Comparison of ENCODE assay signal across 8 cellular contexts in the genomic region with DNA sequence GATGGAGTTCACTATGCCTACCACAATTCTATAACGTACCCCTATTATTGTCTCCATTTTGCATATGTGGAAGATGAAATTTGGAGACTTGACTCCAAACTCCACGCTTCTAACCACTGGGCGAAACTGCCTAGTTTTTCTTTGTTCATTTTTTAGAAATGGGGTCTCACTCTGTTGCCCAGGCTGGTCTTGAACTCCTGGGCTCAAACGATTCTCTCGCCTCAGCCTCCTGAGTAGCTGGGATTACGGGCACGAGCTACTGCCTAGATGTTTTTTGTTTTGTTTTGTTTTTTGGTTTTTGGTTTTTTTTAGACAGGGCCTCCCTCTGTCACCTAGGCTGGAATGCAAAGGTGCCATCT. TPM values are rescaled to one million over a fixed set of nuclear protein-coding genes. Genes with fewer than 3 reads are reported as not detected.
A peak's percentile ranks its signal among the peaks of the same experiment; 100 is the strongest.
DNase-seq lines count a peak whose midpoint lies in the region; ATAC-seq and TF ChIP-seq lines count a peak whose summit lies in the region.

No MANE protein-coding gene starts in this region.

- CTCF ChIA-PET in OCI-LY7 (lab: Charles Lee; ENCODE audit: unreplicated experiment): interaction anchor here (1.0 to 2.3 kb wide), 3 partner anchors 45 to 135 kb away, joined by 3 to 8 read pairs (median 3); a partner anchor contains a TSS

- no peaks in the 10 kb centered on the region for H3K9me3 ChIP-seq in OCI-LY7 (ENCODE audit: low read length)
- no peaks in the 10 kb centered on the region for H3K9me3 ChIP-seq in esophagus squamous epithelium

- H3K4me1 ChIP-seq in OCI-LY7 (ENCODE audit: insufficient read depth, low read length, poor library complexity, severe bottlenecking): peaks cover 37% of the 10 kb centered on the region
- peaks cover 18 to 43% (median 32%) of the 10 kb centered on the region in 3 donors for H3K4me1 ChIP-seq in esophagus squamous epithelium

- H3K27me3 ChIP-seq in esophagus squamous epithelium: no peaks in the 10 kb centered on the region

- H3K9me2 ChIP-seq in OCI-LY7 (ENCODE audit: insufficient read depth, low read length): no peaks in the 10 kb centered on the region

- H3K4me3 ChIP-seq in OCI-LY7 (ENCODE audit: low read depth, low read length, poor library complexity, severe bottlenecking) (peak overlapping the region; percentile 14), esophagus squamous epithelium (peak overlapping the region in 3 of 4 donors; percentile 66 to 96 (median 84)), skin epidermis (peak overlapping the region in 2 of 7 experiments; percentile 75 to 88)

- peak; percentile 21; the same call in 1 of the 2 replicates for TF ChIP-seq CTCF in OCI-LY7 (conservative IDR thresholded peaks at IDR 0.05; ENCODE audit: low read length)
- peak in 1 of 6 experiments; percentile 18 for TF ChIP-seq CTCF in esophagus squamous epithelium (IDR thresholded peaks at IDR 0.05)

- H3K36me3 ChIP-seq in OCI-LY7 (ENCODE audit: insufficient read depth, low read length) (peaks cover 42% of the 10 kb centered on the region), esophagus squamous epithelium (peaks cover 13 to 33% (median 20%) of the 10 kb centered on the region in 3 donors)

- no peak for TF ChIP-seq POLR2A in esophagus squamous epithelium (IDR thresholded peaks at IDR 0.05)

- DNase-seq in OCI-LY7 (ENCODE audit: low spot score) (no peak), esophagus squamous epithelium (lab: John Stamatoyannopoulos, UW) (no peak), mesenteric fat pad (ENCODE audit: low spot score) (no peak), NCI-H510A treated with DMSO at 0.1 percent for 48 hours (lab: John Stamatoyannopoulos, UW) (no peak), NCI-H82 (lab: John Stamatoyannopoulos, UW) (no peak)

- POLR2A ChIA-PET in OCI-LY7 (lab: Charles Lee): interaction anchor here (0.5 to 1.5 kb wide), 8 partner anchors 9 to 146 kb away, joined by 3 to 4 read pairs (median 3); no protein-coding TSS in a partner anchor

- peak overlapping the region; percentile 70 for H3K4me2 ChIP-seq in OCI-LY7 (ENCODE audit: low read length)

- H3K27ac ChIP-seq in OCI-LY7 (ENCODE audit: low read depth, low read length, poor library complexity, severe bottlenecking): peak overlapping the region; percentile 67
- H3K27ac ChIP-seq in esophagus squamous epithelium: peak overlapping the region; percentile 89 to 97 (median 92)
- H3K27ac ChIP-seq in skin epidermis: peak overlapping the region in 15 of 21 experiments; percentile 89 to 99 (median 98)

- intact Hi-C loops in OCI-LY7 (cut with micrococcal nuclease; ENCODE audit: unreplicated experiment): loop anchor here (5.0 kb wide), 1 partner anchor 135 kb away; no protein-coding TSS in a partner anchor
- intact Hi-C loops in esophagus squamous epithelium (cut with DNase I): loop anchor here (10.0 kb wide), 1 partner anchor 137 kb away; no protein-coding TSS in a partner anchor

- H4K20me1 ChIP-seq in OCI-LY7 (ENCODE audit: insufficient read depth, low read length): peaks cover 37% of the 10 kb centered on the region

- WGBS in esophagus squamous epithelium, 2 donors: 33 to 34% methylated on average over 7 of the region's 7 CpGs

- H3K79me2 ChIP-seq in OCI-LY7 (ENCODE audit: insufficient read depth, low read depth, low read length): peaks cover 45% of the 10 kb centered on the region

- ATAC-seq in GM19372 (IDR thresholded peaks at IDR 0.05; ENCODE audit: low read depth, unreplicated experiment) (peak; percentile 13), GM21360 (IDR thresholded peaks at IDR 0.05; ENCODE audit: unreplicated experiment) (no peak)

- BruUV-seq in OCI-LY7 (replicated peaks; lab: Mats Ljungman, UMichigan): no TSS peak

- H2AFZ ChIP-seq in OCI-LY7 (ENCODE audit: low read length): peak overlapping the region; percentile 78

RNA-seq across cellular contexts. Expression of a gene that starts 0.6 kb away (rescaled TPM):
- 3,339 and 3,717 TPM in 2 replicates for total RNA-seq in OCI-LY7 (2014; rRNA removed; shearing (Covaris generic))
- 2,099 and 2,324 TPM in 2 replicates for total RNA-seq in OCI-LY7 (2022)
- total RNA-seq in esophagus squamous epithelium: 100 to 1,000 TPM; 657 to 937 (median 873) TPM
- 1,520 TPM for total RNA-seq in mesenteric fat pad

RNA-seq across cellular contexts. Expression of a gene that starts 45.5 kb away (rescaled TPM):
- total RNA-seq in OCI-LY7 (2014; rRNA removed; shearing (Covaris generic)): 8.9 and 11.0 TPM in 2 replicates
- total RNA-seq in OCI-LY7 (2022) (4.0 and 4.1 TPM in 2 replicates), esophagus squamous epithelium (1 to 10 TPM in 1 of 4 donors, under 1 TPM in 3; 0.61 to 1.7 (median 0.91) TPM), mesenteric fat pad (1.7 TPM)
